ENCODE assay signal across 15 cellular contexts in the genomic region with DNA sequence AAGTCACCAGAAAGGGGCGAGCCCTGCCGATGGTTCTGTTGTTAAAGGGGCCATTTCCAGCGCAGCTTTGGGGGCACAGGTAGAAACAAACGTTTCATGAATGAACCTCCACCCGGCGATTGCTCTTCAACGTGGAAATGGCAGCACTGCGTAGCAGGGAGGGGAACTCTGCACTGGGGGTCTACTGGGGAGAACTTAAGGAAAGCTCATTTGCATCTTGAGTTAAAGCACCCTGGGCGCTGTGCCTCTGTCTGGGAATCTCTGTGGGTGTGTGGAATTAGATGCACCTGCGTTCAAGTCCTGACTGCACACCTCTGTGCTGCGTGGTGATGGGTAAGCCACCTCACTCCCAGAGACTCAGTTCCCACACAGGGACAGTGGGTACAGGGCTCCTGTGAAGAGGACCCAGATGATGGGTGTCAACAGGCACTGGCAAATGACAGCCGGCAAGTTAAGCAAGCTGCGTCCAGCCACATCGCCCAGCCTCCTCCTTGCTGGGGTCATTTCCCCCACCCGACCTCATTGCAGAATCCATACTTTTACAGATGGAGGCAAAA.
DNase-seq lines count a peak whose midpoint lies in the region; ATAC-seq and TF ChIP-seq lines count a peak whose summit lies in the region.
"Had no signal": no experiment of that assay in that cellular context is flagged by ENCODE, and none has a peak within 500 bp of the region (broad histone marks: within the 10 kb centered on the region; RNA-seq: fewer than 3 reads in every experiment).

No MANE protein-coding gene starts in this region.

- H3K9me3 ChIP-seq in adipocyte (ENCODE audit: control insufficient read depth, low read length), result no peaks in the 10 kb centered on the region
- H3K9me3 ChIP-seq in trophoblast cell (ENCODE audit: insufficient read depth, low read depth, low read length), result peaks cover 2% of the 10 kb centered on the region
- H3K9me3 ChIP-seq in uterus, result no peaks in the 10 kb centered on the region

- H3K9ac ChIP-seq in adipocyte (ENCODE audit: low read length) (peak overlapping the region; percentile 74), trophoblast cell (ENCODE audit: low read length) (no peak overlapping the region)
- H3K9ac ChIP-seq: KMS-11 had no signal

- peaks cover 23% of the 10 kb centered on the region for H3K4me1 Mint-ChIP-seq in HFFc6 (ENCODE audit: low read depth)
- H3K4me1 Mint-ChIP-seq: CD14-positive monocyte had no signal

- H4K12ac ChIP-seq in trophoblast cell (ENCODE audit: low read depth, low read length), result no peak overlapping the region

- H3K14ac ChIP-seq in trophoblast cell (ENCODE audit: low read length), result no peak overlapping the region

- no peak overlapping the region for H3K4ac ChIP-seq in trophoblast cell (ENCODE audit: low read depth, low read length)

- ATAC-seq in GM18867 (IDR thresholded peaks at IDR 0.05; ENCODE audit: unreplicated experiment), result no peak

- no CpG with 5 or more reads among the region's 15 CpGs for WGBS in trophoblast cell (ENCODE audit: extremely low coverage, insufficient coverage, insufficient read length)

- no peaks in the 10 kb centered on the region for H3K79me1 ChIP-seq in trophoblast cell (ENCODE audit: low read length)

- H2BK5ac ChIP-seq in trophoblast cell (ENCODE audit: low read depth, low read length, poor library complexity), result no peak overlapping the region

- H3K27ac Mint-ChIP-seq in HFFc6, result no peak overlapping the region
- H3K27ac Mint-ChIP-seq: CD14-positive monocyte had no signal

- H2BK120ac ChIP-seq in trophoblast cell (ENCODE audit: insufficient read depth, low read length, poor library complexity), result no peak overlapping the region

- H3K18ac ChIP-seq in trophoblast cell (ENCODE audit: low read length), result no peak overlapping the region

- no peak overlapping the region for H4K8ac ChIP-seq in trophoblast cell (ENCODE audit: low read depth, low read length)

- H3K9me3 Mint-ChIP-seq in HFFc6, result 0 out of 2 replicates have a peak, but pooled peaks cover 4% of the 10 kb centered on the region

- no peak overlapping the region for H3K23ac ChIP-seq in trophoblast cell (ENCODE audit: low read length)

- no peak for TF ChIP-seq CTCF in HFFc6 (IDR thresholded peaks at IDR 0.05)
- TF ChIP-seq CTCF in uterus (IDR thresholded peaks at IDR 0.05), result no peak

- H3K27me3 Mint-ChIP-seq in HFFc6 (ENCODE audit: insufficient read depth), result peaks cover 9% of the 10 kb centered on the region; the same call in 1 of the 2 replicates

- H3K79me2 ChIP-seq in trophoblast cell (ENCODE audit: control insufficient read depth, insufficient read depth, low read length, poor library complexity), result no peaks in the 10 kb centered on the region

- H3K36me3 Mint-ChIP-seq in HFFc6 (ENCODE audit: low read depth), result peaks cover 6% of the 10 kb centered on the region; the same call in 1 of the 2 replicates
- H3K36me3 Mint-ChIP-seq: CD14-positive monocyte had no signal

- peak overlapping the region; percentile 64 for H2BK12ac ChIP-seq in trophoblast cell (ENCODE audit: low read length)

- no peak overlapping the region for H2AFZ ChIP-seq in trophoblast cell (ENCODE audit: insufficient read depth, low read length, poor library complexity)

- TF ChIP-seq POLR2A in uterus (IDR thresholded peaks at IDR 0.05), result no peak

- H3K4me3 ChIP-seq in adipocyte (ENCODE audit: low read length) (no peak overlapping the region), trophoblast cell (ENCODE audit: low read depth, low read length) (no peak overlapping the region), uterus (no peak overlapping the region)

- no peak overlapping the region for H3K4me2 ChIP-seq in trophoblast cell (ENCODE audit: low read length)
- H3K4me2 ChIP-seq: KMS-11 had no signal

- H3K4me1 ChIP-seq in adipocyte (ENCODE audit: control insufficient read depth, insufficient read depth, low read length), result peaks cover 15% of the 10 kb centered on the region
- H3K4me1 ChIP-seq in trophoblast cell (ENCODE audit: control insufficient read depth in 1 of 2, insufficient read depth in 2 of 2, low read length in 2 of 2), result no peaks in the 10 kb centered on the region
- no peaks in the 10 kb centered on the region for H3K4me1 ChIP-seq in uterus

- H2AK5ac ChIP-seq in trophoblast cell (ENCODE audit: low read length), result peak overlapping the region; percentile 23

- H3K27me3 ChIP-seq in adipocyte (replicated peaks; ENCODE audit: control insufficient read depth, insufficient read depth, low read length) (no peaks in the 10 kb centered on the region), trophoblast cell (ENCODE audit: insufficient read depth, low read length) (no peaks in the 10 kb centered on the region), uterus (no peaks in the 10 kb centered on the region)

- peak overlapping the region; percentile 82; the same call in 1 of the 2 replicates for H3K4me3 Mint-ChIP-seq in HFFc6
- H3K4me3 Mint-ChIP-seq: CD14-positive monocyte had no signal

- DNase-seq in HFFc6 (no peak), adipocyte (ENCODE audit: low read depth) (no peak), trophoblast cell (no peak), uterus (peak in 1 of 2 donors; percentile 13), EL (no peak), NCI-H524 (lab: John Stamatoyannopoulos, UW) (no peak)
- DNase-seq in activated CD4-positive, alpha-beta T cell treated with anti-CD3 and anti-CD28 coated beads, Interleukin-2, amount 50 U/mL, for 1 hour, result no peak
- DNase-seq: DMS 273 treated with DMSO at 0.1 percent for 48 hours, DND-41, GOT3, NCI-H1694 treated with DMSO at 0.1 percent for 48 hours, Right ventricle myocardium superior had no signal

- H3K36me3 ChIP-seq in adipocyte (ENCODE audit: control insufficient read depth, insufficient read depth, low read length, severe bottlenecking), result no peaks in the 10 kb centered on the region
- H3K36me3 ChIP-seq in trophoblast cell (ENCODE audit: control insufficient read depth in 1 of 2, insufficient read depth in 2 of 2, low read length in 2 of 2), result no peaks in the 10 kb centered on the region
- H3K36me3 ChIP-seq in uterus, result no peaks in the 10 kb centered on the region

- H4K91ac ChIP-seq in trophoblast cell (ENCODE audit: low read depth, low read length), result no peak overlapping the region

- H3K27ac ChIP-seq in trophoblast cell (ENCODE audit: low read depth, low read length) (no peak overlapping the region), uterus (peak overlapping the region; percentile 49 to 58)
- H3K27ac ChIP-seq: KMS-11 had no signal

- intact Hi-C loops in uterus (cut with DNase I; ENCODE audit: low total_unique reads), result no loop called here
